In the genomic region with DNA sequence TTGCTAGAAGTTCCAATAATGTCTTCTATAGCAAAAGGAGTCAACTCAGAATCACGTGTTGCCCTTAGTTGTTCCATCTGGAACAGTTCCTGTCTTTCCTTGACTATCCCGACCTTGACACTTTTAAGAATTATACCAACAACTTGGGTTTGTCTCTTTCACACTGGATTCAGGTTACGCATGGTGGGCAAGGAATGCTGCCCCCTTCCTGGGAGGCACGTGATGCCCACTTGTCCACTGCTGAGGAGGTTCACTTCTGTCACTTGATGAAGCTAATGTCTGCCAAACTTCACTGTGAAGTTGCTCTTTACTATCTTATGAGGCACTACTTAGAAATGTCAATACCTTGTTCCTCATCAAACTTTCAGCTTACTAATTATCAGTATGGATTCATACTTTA, we compare ENCODE assay signal across 1 cellular context.
TF ChIP-seq lines count a peak whose summit lies in the region.

No MANE protein-coding gene starts in this region.

TF ChIP-seq in HepG2, 621 proteins besides CTCF, POLR2A, EP300 and RAD21:
- TF ChIP-seq RBM22 (optimal IDR thresholded peaks at IDR 0.05; ENCODE audit: low read length), result peak; percentile 39
- TF ChIP-seq ZNF33A (CRISPR knock-in tag; IDR thresholded peaks at IDR 0.05; ENCODE audit: borderline replicate concordance), result no peak
- TF ChIP-seq ZNF430 (CRISPR knock-in tag; IDR thresholded peaks at IDR 0.05), result 0 out of 2 replicates have a peak, but pooled peaks have one; percentile 27
- TF ChIP-seq ZNF431 (CRISPR knock-in tag; IDR thresholded peaks at IDR 0.05; ENCODE audit: borderline replicate concordance, low read depth), result no peak
TF ChIP-seq in HepG2: peak in this region for 2.
